In genomic region chr3:55634345-55634744, GRCh38 we compare ENCODE assay signal across 24 cellular contexts.
A peak's percentile ranks its signal among the peaks of the same experiment; 100 is the strongest.
DNase-seq lines count a peak whose midpoint lies in the region; ATAC-seq, FAIRE-seq and TF ChIP-seq lines count a peak whose summit lies in the region.
"Had no signal": no experiment of that assay in that cellular context is flagged by ENCODE, and none has a peak within 500 bp of the region (broad histone marks: within the 10 kb centered on the region; RNA-seq: fewer than 3 reads in every experiment).

No MANE protein-coding gene starts in this region.

- H4K20me1 ChIP-seq in SK-N-SH (ENCODE audit: insufficient read depth) = no peaks in the 10 kb centered on the region
- H4K20me1 ChIP-seq in astrocyte (ENCODE audit: insufficient read depth, low read length) = no peaks in the 10 kb centered on the region
- no peaks in the 10 kb centered on the region for H4K20me1 ChIP-seq in smooth muscle cell (ENCODE audit: low read depth)

- peak; percentile 17 for DNase-seq in EL
- DNase-seq in SK-N-SH = no peak
- peak; percentile 57 for DNase-seq in astrocyte (ENCODE audit: low read depth)
- DNase-seq in smooth muscle cell (lab: John Stamatoyannopoulos, UW; ENCODE audit: unreplicated experiment) = no peak
- no peak for DNase-seq in BE2C
- no peak for DNase-seq in hippocampal formation (lab: John Stamatoyannopoulos, UW)
- DNase-seq: 8988T; ACHN; AML-193; C1 segment of cervical spinal cord; Calu3; CD4-positive, alpha-beta memory T cell; COR-L47; DMS53; DMS79 treated with DMSO at 0.1 percent for 48 hours; GDM1; GM23248; H7; HCEC 1CT had no signal

- CTCF ChIA-PET in SK-N-SH (lab: Yijun Ruan, JAX) = no interaction called here

- H3K4me3 ChIP-seq in SK-N-SH (ENCODE audit: low read depth in 2 of 2, low read length in 1 of 2) (no peak overlapping the region), astrocyte (ENCODE audit: insufficient read depth, low read depth, low read length) (no peak overlapping the region), smooth muscle cell (no peak overlapping the region), BE2C (ENCODE audit: low read depth, low read length) (no peak overlapping the region)
- H3K4me3 ChIP-seq: A549, GM12878, GM23248 had no signal

- H2AFZ ChIP-seq in SK-N-SH (ENCODE audit: low read depth) (no peak overlapping the region), astrocyte (ENCODE audit: low read depth, low read length) (no peak overlapping the region), smooth muscle cell (ENCODE audit: low read depth) (no peak overlapping the region)
- H2AFZ ChIP-seq: GM23248 had no signal

- FAIRE-seq in astrocyte (lab: Jason Lieb, UNC) = no peak
- FAIRE-seq: A549, GM12878, GM19239, H1 had no signal

- H3K4me2 ChIP-seq in SK-N-SH (0 out of 2 replicates have a peak overlapping the region, but pooled peaks have one; percentile 13), astrocyte (ENCODE audit: low read length) (peak overlapping the region; percentile 1), smooth muscle cell (peak overlapping the region; percentile 62)
- H3K4me2 ChIP-seq: A549 had no signal

- peak overlapping the region; percentile 81 for H3K27ac Mint-ChIP-seq in astrocyte (ENCODE audit: unreplicated experiment)
- no peak overlapping the region for H3K27ac Mint-ChIP-seq in activated T-helper 17 cell treated with anti-CD3 and anti-CD28 coated beads, Interleukin-2, amount 50 U/mL, for 72 hours
- H3K27ac Mint-ChIP-seq: CD4-positive, alpha-beta memory T cell had no signal

- H3K4me1 ChIP-seq in SK-N-SH (ENCODE audit: control insufficient read depth in 1 of 2, insufficient read depth in 2 of 2, low read depth in 1 of 2, low read length in 1 of 2) (no peaks in the 10 kb centered on the region), astrocyte (ENCODE audit: insufficient read depth, low read length) (no peaks in the 10 kb centered on the region), smooth muscle cell (ENCODE audit: low read depth) (peaks cover 7% of the 10 kb centered on the region), BE2C (no peaks in the 10 kb centered on the region)
- H3K4me1 ChIP-seq: A549 had no signal

- H3K36me3 Mint-ChIP-seq in astrocyte (ENCODE audit: low read depth, unreplicated experiment) = no peaks in the 10 kb centered on the region
- no peaks in the 10 kb centered on the region for H3K36me3 Mint-ChIP-seq in activated T-helper 17 cell treated with anti-CD3 and anti-CD28 coated beads, Interleukin-2, amount 50 U/mL, for 72 hours (ENCODE audit: low read depth)
- H3K36me3 Mint-ChIP-seq: CD4-positive, alpha-beta memory T cell had no signal

- POLR2A ChIA-PET in SK-N-SH (lab: Yijun Ruan, JAX) = no interaction called here

- no peak overlapping the region for H3K9ac ChIP-seq in SK-N-SH
- H3K9ac ChIP-seq in astrocyte (ENCODE audit: low read length) = no peak overlapping the region
- H3K9ac ChIP-seq in smooth muscle cell (ENCODE audit: low read depth) = no peak overlapping the region
- H3K9ac ChIP-seq: GM23248 had no signal

- H3K9me2 ChIP-seq in SK-N-SH = no peaks in the 10 kb centered on the region

- no peak overlapping the region for H3K27ac ChIP-seq in SK-N-SH (ENCODE audit: low read depth in 2 of 2, low read length in 1 of 2)
- no peak overlapping the region for H3K27ac ChIP-seq in astrocyte (ENCODE audit: low read depth, low read length)
- H3K27ac ChIP-seq in smooth muscle cell (ENCODE audit: low read depth) = peak overlapping the region; percentile 67
- H3K27ac ChIP-seq: A549, GM23248 had no signal

- H3K79me2 ChIP-seq in SK-N-SH (ENCODE audit: insufficient read depth) (no peaks in the 10 kb centered on the region), astrocyte (ENCODE audit: insufficient read depth, low read length) (no peaks in the 10 kb centered on the region), smooth muscle cell (ENCODE audit: low read depth) (no peaks in the 10 kb centered on the region)

- peak overlapping the region; percentile 55 for H3K4me3 Mint-ChIP-seq in astrocyte (ENCODE audit: unreplicated experiment)
- no peak overlapping the region for H3K4me3 Mint-ChIP-seq in activated T-helper 17 cell treated with anti-CD3 and anti-CD28 coated beads, Interleukin-2, amount 50 U/mL, for 72 hours
- H3K4me3 Mint-ChIP-seq: CD4-positive, alpha-beta memory T cell had no signal

- no peaks in the 10 kb centered on the region for H3F3A ChIP-seq in SK-N-SH (replicated peaks; ENCODE audit: insufficient read depth)
- peaks cover 5% of the 10 kb centered on the region for H3F3A ChIP-seq in smooth muscle cell (ENCODE audit: low read depth)

- peaks cover 2% of the 10 kb centered on the region for H3K9me3 Mint-ChIP-seq in astrocyte (ENCODE audit: unreplicated experiment)
- H3K9me3 Mint-ChIP-seq in activated T-helper 17 cell treated with anti-CD3 and anti-CD28 coated beads, Interleukin-2, amount 50 U/mL, for 72 hours = peaks cover 10% of the 10 kb centered on the region

- no peak for TF ChIP-seq EP300 in SK-N-SH (IDR thresholded peaks at IDR 0.05; ENCODE audit: borderline replicate concordance in 1 of 2, low read depth in 1 of 2, low read length in 1 of 2)

- peaks cover 2% of the 10 kb centered on the region for H3K27me3 Mint-ChIP-seq in astrocyte (ENCODE audit: low read depth, unreplicated experiment)
- H3K27me3 Mint-ChIP-seq in activated T-helper 17 cell treated with anti-CD3 and anti-CD28 coated beads, Interleukin-2, amount 50 U/mL, for 72 hours = peaks cover 11% of the 10 kb centered on the region
- H3K27me3 Mint-ChIP-seq: CD4-positive, alpha-beta memory T cell had no signal

- H3K27me3 ChIP-seq in SK-N-SH (ENCODE audit: insufficient read depth) (no peaks in the 10 kb centered on the region), astrocyte (ENCODE audit: insufficient read depth, low read length) (no peaks in the 10 kb centered on the region), smooth muscle cell (ENCODE audit: low read depth) (no peaks in the 10 kb centered on the region), BE2C (no peaks in the 10 kb centered on the region)

- ATAC-seq in activated T-helper 17 cell treated with anti-CD3 and anti-CD28 coated beads, Interleukin-2, amount 50 U/mL, for 72 hours (replicated peaks) = no peak
- ATAC-seq: A549, GM12878 had no signal

- H3K4me1 Mint-ChIP-seq in astrocyte (ENCODE audit: low read depth, unreplicated experiment) = peaks cover 14% of the 10 kb centered on the region
- no peaks in the 10 kb centered on the region for H3K4me1 Mint-ChIP-seq in activated T-helper 17 cell treated with anti-CD3 and anti-CD28 coated beads, Interleukin-2, amount 50 U/mL, for 72 hours
- H3K4me1 Mint-ChIP-seq: CD4-positive, alpha-beta memory T cell had no signal

- H3K36me3 ChIP-seq in SK-N-SH (replicated peaks in 1 of 2; ENCODE audit: control insufficient read depth in 1 of 2, insufficient read depth in 2 of 2, low read length in 1 of 2) (no peaks in the 10 kb centered on the region), astrocyte (ENCODE audit: insufficient read depth, low read length) (no peaks in the 10 kb centered on the region), smooth muscle cell (ENCODE audit: low read depth) (no peaks in the 10 kb centered on the region), BE2C (no peaks in the 10 kb centered on the region)

- H3K9me3 ChIP-seq in SK-N-SH (no peaks in the 10 kb centered on the region), astrocyte (ENCODE audit: insufficient read depth, low read depth, low read length) (no peaks in the 10 kb centered on the region), smooth muscle cell (replicated peaks; ENCODE audit: low read depth) (no peaks in the 10 kb centered on the region), BE2C (no peaks in the 10 kb centered on the region)
- H3K9me3 ChIP-seq: A549 had no signal

- TF ChIP-seq CTCF in SK-N-SH (IDR thresholded peaks at IDR 0.05) = no peak
- no peak for TF ChIP-seq CTCF in astrocyte (IDR thresholded peaks at IDR 0.05; ENCODE audit: insufficient read depth, low read depth, low read length)
- TF ChIP-seq CTCF in smooth muscle cell (IDR thresholded peaks at IDR 0.05; ENCODE audit: borderline replicate concordance, insufficient read depth, poor library complexity, severe bottlenecking) = no peak
- no peak for TF ChIP-seq CTCF in BE2C (IDR thresholded peaks at IDR 0.05; ENCODE audit: low read depth, low read length)

- TF ChIP-seq RAD21 in SK-N-SH (IDR thresholded peaks at IDR 0.05; ENCODE audit: low read length) = no peak

- WGBS in SK-N-SH (ENCODE audit: low lambda C conversion rate) = 32% methylated on average over 6 of the region's 6 CpGs
- WGBS in smooth muscle cell (ENCODE audit: low lambda C conversion rate) = 19% methylated on average over 6 of the region's 6 CpGs

TF ChIP-seq in SK-N-SH, 30 proteins besides CTCF, POLR2A, EP300 and RAD21:
- TF ChIP-seq TEAD4 (IDR thresholded peaks at IDR 0.05; ENCODE audit: borderline replicate concordance, insufficient read depth) = no peak
- no peak for TF ChIP-seq SIN3A (IDR thresholded peaks at IDR 0.05; ENCODE audit: borderline replicate concordance, low read depth, low read length)
- no peak for TF ChIP-seq TCF12 (IDR thresholded peaks at IDR 0.05)
- TF ChIP-seq FOXJ3 (CRISPR knock-in tag; IDR thresholded peaks at IDR 0.05) = no peak
- no peak for TF ChIP-seq MXI1 (IDR thresholded peaks at IDR 0.05; ENCODE audit: low read depth, low read length)
- no peak for TF ChIP-seq EZH2phosphoT487 (IDR thresholded peaks at IDR 0.05; ENCODE audit: borderline replicate concordance, low read depth)
- no peak for TF ChIP-seq CHD2 (IDR thresholded peaks at IDR 0.05; ENCODE audit: low read length, partially characterized antibody)

Comparison
In these comparisons a context has a peak if more than half of its experiments do, and no peak if none do; other contexts are left out.
1. DNase-seq: peak in EL (single experiment) and astrocyte (single experiment); none in SK-N-SH (single experiment), smooth muscle cell (single experiment), BE2C (single experiment) and hippocampal formation (0 of 2).
2. H3K4me2 ChIP-seq: peak in every context shown above with its lines; median percentile 62 in smooth muscle cell; 13 in SK-N-SH; 1 in astrocyte.